ENCODE assay signal across 8 cellular contexts in genomic region chr1:10679521-10680220, GRCh38.
DNase-seq lines count a peak whose midpoint lies in the region; ATAC-seq and TF ChIP-seq lines count a peak whose summit lies in the region.

No MANE protein-coding gene starts in this region.

- peaks cover 13% of the 10 kb centered on the region for H3K27me3 Mint-ChIP-seq in glutamatergic neuron (ENCODE audit: unreplicated experiment)

- H3K9ac ChIP-seq in BLaER1 treated with 17β-estradiol and CSF1 and Interleukin-3, amounts not matched to agents 10 nM and 100 nM: no peak overlapping the region; a peak in 1 of 22 replicates

- TF ChIP-seq EP300 in upper lobe of left lung (IDR thresholded peaks at IDR 0.05): no peak

- no peak overlapping the region for H3K27ac ChIP-seq in BLaER1 treated with 17β-estradiol and CSF1 and Interleukin-3, amounts not matched to agents 10 nM and 100 nM
- H3K27ac ChIP-seq in upper lobe of left lung: peak overlapping the region; percentile 53 to 97 (median 84)

- no peaks in the 10 kb centered on the region for H3K36me3 Mint-ChIP-seq in glutamatergic neuron (ENCODE audit: unreplicated experiment)

- DNase-seq in HEK293T (ENCODE audit: extremely low spot score) (peak; percentile 64), SHP77 treated with DMSO at 0.1 percent for 48 hours (lab: John Stamatoyannopoulos, UW) (peak; percentile 81), glutamatergic neuron (peak; percentile 81), upper lobe of left lung (peak in 1 of 2 donors; percentile 57)
- DNase-seq in central memory CD4-positive, alpha-beta T cell: no peak

- H3K27ac Mint-ChIP-seq in glutamatergic neuron (ENCODE audit: unreplicated experiment): no peak overlapping the region

- peak overlapping the region; percentile 29 to 85 (median 58); a peak in 21 of 22 replicates for H3K4me2 ChIP-seq in BLaER1 treated with 17β-estradiol and CSF1 and Interleukin-3, amounts not matched to agents 10 nM and 100 nM

- no peak for TF ChIP-seq POLR2A in upper lobe of left lung (IDR thresholded peaks at IDR 0.05)

- no peak overlapping the region for H3K4me3 Mint-ChIP-seq in glutamatergic neuron (ENCODE audit: unreplicated experiment)

- CTCF ChIA-PET in HEK293T (lab: Yijun Ruan, JAX): interaction anchor here (1.0 kb wide), 1 partner anchor 115 kb away, joined by 3 read pairs; no protein-coding TSS in a partner anchor

- no peaks in the 10 kb centered on the region for H3K36me3 ChIP-seq in BLaER1 treated with 17β-estradiol and CSF1 and Interleukin-3, amounts not matched to agents 10 nM and 100 nM
- no peaks in the 10 kb centered on the region for H3K36me3 ChIP-seq in upper lobe of left lung

- ATAC-seq in upper lobe of left lung (ENCODE audit: low FRiP score in 2 of 2): peak; percentile 16 to 23
- no peak for ATAC-seq in GM21786 (IDR thresholded peaks at IDR 0.05; ENCODE audit: unreplicated experiment)
- ATAC-seq in HG02884 (IDR thresholded peaks at IDR 0.05; ENCODE audit: unreplicated experiment): no peak

- H3K4me3 ChIP-seq in BLaER1 treated with 17β-estradiol and CSF1 and Interleukin-3, amounts not matched to agents 10 nM and 100 nM: no peak overlapping the region
- peak overlapping the region in 1 of 4 donors; percentile 8 for H3K4me3 ChIP-seq in upper lobe of left lung

- 36 to 38% methylated on average over 6 to 9 of the region's 9 CpGs for WGBS in upper lobe of left lung, 2 donors

- H3K4me1 Mint-ChIP-seq in glutamatergic neuron (ENCODE audit: low read depth, unreplicated experiment): peaks cover 44% of the 10 kb centered on the region

- TF ChIP-seq CTCF in glutamatergic neuron (IDR thresholded peaks at IDR 0.05; ENCODE audit: partially characterized antibody, unreplicated experiment) (no peak), upper lobe of left lung (IDR thresholded peaks at IDR 0.05) (peak in 2 of 6 experiments; percentile 5 to 10)

- peaks cover 25 to 87% (median 79%) of the 10 kb centered on the region in 10 experiments for H3K4me1 ChIP-seq in BLaER1 treated with 17β-estradiol and CSF1 and Interleukin-3, amounts not matched to agents 10 nM and 100 nM
- H3K4me1 ChIP-seq in upper lobe of left lung: peaks cover 90 to 99% (median 97%) of the 10 kb centered on the region in 4 donors

- H3K9me3 ChIP-seq in BLaER1 treated with 17β-estradiol and CSF1 and Interleukin-3, amounts not matched to agents 10 nM and 100 nM (replicated peaks in 1 of 11): no peaks in the 10 kb centered on the region
- H3K9me3 ChIP-seq in upper lobe of left lung: no peaks in the 10 kb centered on the region

- POLR2A ChIA-PET in HEK293T (lab: Yijun Ruan, JAX): no interaction called here

- H4K20me1 ChIP-seq in BLaER1 treated with 17β-estradiol and CSF1 and Interleukin-3, amounts not matched to agents 10 nM and 100 nM: peaks cover 0 to 30% (median 8%) of the 10 kb centered on the region in 11 experiments; a peak in 7 of 22 replicates

- no peaks in the 10 kb centered on the region; a peak in 1 of 22 replicates for H3K27me3 ChIP-seq in BLaER1 treated with 17β-estradiol and CSF1 and Interleukin-3, amounts not matched to agents 10 nM and 100 nM
- H3K27me3 ChIP-seq in upper lobe of left lung: no peaks in the 10 kb centered on the region

- peaks cover 3% of the 10 kb centered on the region for H3K9me3 Mint-ChIP-seq in glutamatergic neuron (ENCODE audit: unreplicated experiment)

TF ChIP-seq in HEK293T, 16 proteins besides CTCF, POLR2A, EP300 and RAD21:
- TF ChIP-seq ZNF384 (IDR thresholded peaks at IDR 0.05) (no peak), FOXA1 (IDR thresholded peaks at IDR 0.05) (no peak), ELF4 (IDR thresholded peaks at IDR 0.05) (no peak), FOXK2 (IDR thresholded peaks at IDR 0.05) (no peak), BHLHE40 (IDR thresholded peaks at IDR 0.05; ENCODE audit: borderline replicate concordance) (no peak), FOXM1 (IDR thresholded peaks at IDR 0.05; ENCODE audit: borderline replicate concordance) (peak; percentile 93), L3MBTL2 (conservative IDR thresholded peaks at IDR 0.05) (no peak), CTBP1 (IDR thresholded peaks at IDR 0.05; ENCODE audit: borderline replicate concordance) (no peak; the same call in 1 of the 2 replicates)

Comparison
In these comparisons a context has a peak if more than half of its experiments do, and no peak if none do; other contexts are left out.
1. H3K27ac ChIP-seq: peak in upper lobe of left lung (4 of 4); none in BLaER1 treated with 17β-estradiol and CSF1 and Interleukin-3, amounts not matched to agents 10 nM and 100 nM (0 of 11).
2. ATAC-seq: peak in upper lobe of left lung (2 of 2); none in GM21786 (single experiment) and HG02884 (single experiment).